Comparison of ENCODE assay signal across 8 cellular contexts in genomic region chr14:60722836-60723217, GRCh38. TPM values are rescaled to one million over a fixed set of nuclear protein-coding genes. Genes with fewer than 3 reads are reported as not detected.
DNase-seq lines count a peak whose midpoint lies in the region; ATAC-seq and TF ChIP-seq lines count a peak whose summit lies in the region.

No MANE protein-coding gene starts in this region.

- peaks cover 6% of the 10 kb centered on the region; the same call in 1 of the 2 replicates for H3F3A ChIP-seq in GM23248 (ENCODE audit: insufficient read depth)

- H3K9ac ChIP-seq in GM23248 = peak overlapping the region; percentile 85

- peak; percentile 33 for DNase-seq in 8988T
- peak; percentile 54 for DNase-seq in GM23248
- DNase-seq in germinal center (ENCODE audit: low spot score) = peak; percentile 8
- peak; percentile 61 for DNase-seq in prostate gland (ENCODE audit: low spot score)
- no peak for DNase-seq in KBM-7
- DNase-seq in left colon = no peak
- DNase-seq in erythroblast (lab: John Stamatoyannopoulos, UW) = no peak

- ATAC-seq in left colon = no peak

- H3K4me1 ChIP-seq in GM23248 (ENCODE audit: insufficient read depth) (0 out of 2 replicates have a peak, but pooled peaks cover 4% of the 10 kb centered on the region), prostate gland (replicated peaks) (no peaks in the 10 kb centered on the region)

- H3K36me3 ChIP-seq in GM23248 (ENCODE audit: low read depth) (peaks cover 13% of the 10 kb centered on the region; the same call in 1 of the 2 replicates), prostate gland (no peaks in the 10 kb centered on the region)

- intact Hi-C loops in prostate gland (cut with DNase I) = loop anchor here (5.0 to 10.0 kb wide), 4 partner anchors 71 to 628 kb away; partner anchors contain the start of genes PCNX4, SLC38A6 and TRMT5
- intact Hi-C loops in left colon (cut with DNase I, micrococcal nuclease) = no loop called here

- H3K9me3 ChIP-seq in GM23248 (ENCODE audit: low read depth) (no peaks in the 10 kb centered on the region), prostate gland (no peaks in the 10 kb centered on the region)

- H2AFZ ChIP-seq in GM23248 = peak overlapping the region; percentile 85

- peak overlapping the region; percentile 83 for H3K4me3 ChIP-seq in GM23248
- H3K4me3 ChIP-seq in prostate gland = peak overlapping the region; percentile 78 to 88

- peaks cover 54% of the 10 kb centered on the region for H3K79me2 ChIP-seq in GM23248 (ENCODE audit: insufficient read depth)

- peak overlapping the region; percentile 73 for H3K4me2 ChIP-seq in GM23248 (ENCODE audit: unreplicated experiment)

- H3K9me2 ChIP-seq in GM23248 (ENCODE audit: insufficient read depth) = no peaks in the 10 kb centered on the region

- H3K27me3 ChIP-seq in GM23248 (replicated peaks; ENCODE audit: insufficient read depth) = no peaks in the 10 kb centered on the region
- H3K27me3 ChIP-seq in prostate gland (replicated peaks; ENCODE audit: insufficient read depth) = no peaks in the 10 kb centered on the region

- in situ Hi-C loops in GM23248 (cut with MboI) = no loop called here
- in situ Hi-C loops in KBM-7 (cut with MboI; ENCODE audit: low pct_unique_long_range_greater_than_20kb, low sequenced_read_pairs) = no loop called here

- TF ChIP-seq POLR2A in prostate gland (IDR thresholded peaks at IDR 0.05) = no peak
- TF ChIP-seq POLR2A in erythroblast (IDR thresholded peaks at IDR 0.05; ENCODE audit: low read length) = no peak

- no peaks in the 10 kb centered on the region for H4K20me1 ChIP-seq in GM23248 (ENCODE audit: insufficient read depth)

- WGBS in GM23248 (ENCODE audit: low coverage in 1 of 2, low lambda C conversion rate in 2 of 2, missing lambda C conversion rate in 2 of 2), 2 experiments = 0 to 1% methylated on average over 3 to 18 of the region's 21 CpGs
- under 1% methylated on average over 21 of the region's 21 CpGs for WGBS in prostate gland

- H3K27ac ChIP-seq in GM23248 = peak overlapping the region; percentile 80
- H3K27ac ChIP-seq in VCaP = peak overlapping the region; percentile 81
- H3K27ac ChIP-seq in prostate gland = peak overlapping the region; percentile 84 to 94

- TF ChIP-seq CTCF in VCaP (conservative IDR thresholded peaks at IDR 0.05) = no peak
- no peak for TF ChIP-seq CTCF in prostate gland (IDR thresholded peaks at IDR 0.05)

RNA-seq across cellular contexts. Expression of gene SIX4, which starts 1.3 kb away (rescaled TPM):
- 9.2 and 12.2 TPM in 2 replicates for total RNA-seq in GM23248 (2014; rRNA removed; shearing (Covaris generic))
- polyA plus RNA-seq in GM23248 (2016; fragmentation: Nextera tagmentation; extraction: Ambion mirVana) = 1.5 TPM in 2 replicates
- total RNA-seq in prostate gland (10 to 100 TPM; 17.6 to 21.3 TPM), left colon (under 1 TPM; 0.09 to 0.11 TPM)

RNA-seq across cellular contexts. Expression of gene MNAT1, which starts 11.7 kb away (rescaled TPM):
- total RNA-seq in GM23248 (2014; rRNA removed; shearing (Covaris generic)) = 32.5 and 53.8 TPM in 2 replicates
- 39.9 and 43.8 TPM in 2 replicates for polyA plus RNA-seq in GM23248 (2016; fragmentation: Nextera tagmentation; extraction: Ambion mirVana)
- total RNA-seq in prostate gland (10 to 100 TPM; 16.1 to 62.9 TPM), left colon (10 to 100 TPM; 11.1 to 12.0 TPM)

Comparison
In these comparisons a context has a peak if more than half of its experiments do, and no peak if none do; other contexts are left out.
1. DNase-seq: peak in 8988T (single experiment), GM23248 (single experiment), germinal center (single experiment) and prostate gland (single experiment); none in KBM-7 (single experiment), left colon (0 of 2) and erythroblast (0 of 2).
2. Peak in every context shown above with its lines, with median percentiles within 50 percentile points of each other: H3K27ac ChIP-seq.